ENCODE assay signal across 9 cellular contexts in genomic region chr2:64327510-64328414, GRCh38.
DNase-seq lines count a peak whose midpoint lies in the region; ATAC-seq and TF ChIP-seq lines count a peak whose summit lies in the region.
"Had no signal": no experiment of that assay in that cellular context is flagged by ENCODE, and none has a peak within 500 bp of the region (broad histone marks: within the 10 kb centered on the region; RNA-seq: fewer than 3 reads in every experiment).

No MANE protein-coding gene starts in this region.

- TF ChIP-seq CTCF in Peyer's patch (IDR thresholded peaks at IDR 0.05) (peak; percentile 11 to 51 (median 38)), cardiac muscle cell (IDR thresholded peaks at IDR 0.05; ENCODE audit: low read depth, low read length) (peak; percentile 47)

- H3K27me3 Mint-ChIP-seq in activated naive CD4-positive, alpha-beta T cell treated with anti-CD3 and anti-CD28 coated beads, Interleukin-2, amount 50 U/mL, for 24 hours: no peaks in the 10 kb centered on the region

- no peaks in the 10 kb centered on the region for H3K36me3 Mint-ChIP-seq in activated naive CD4-positive, alpha-beta T cell treated with anti-CD3 and anti-CD28 coated beads, Interleukin-2, amount 50 U/mL, for 24 hours

- peaks cover 71% of the 10 kb centered on the region for H3K4me1 Mint-ChIP-seq in activated naive CD4-positive, alpha-beta T cell treated with anti-CD3 and anti-CD28 coated beads, Interleukin-2, amount 50 U/mL, for 24 hours

- H3K9me3 ChIP-seq in Peyer's patch (no peaks in the 10 kb centered on the region), cardiac muscle cell (ENCODE audit: low read depth) (no peaks in the 10 kb centered on the region)

- DNase-seq in AG08395 (ENCODE audit: low spot score): peak; percentile 41
- peak in 2 of 3 donors; percentile 58 to 64 for DNase-seq in Peyer's patch
- DNase-seq in cardiac muscle cell (ENCODE audit: low read depth in 1 of 2, low spot score in 1 of 2): peak; percentile 20 to 54
- no peak for DNase-seq in NCI-H187 treated with DMSO at 0.1 percent for 48 hours (lab: John Stamatoyannopoulos, UW)
- no peak for DNase-seq in cortex of kidney (lab: John Stamatoyannopoulos, UW)

- H3K9ac ChIP-seq in rectal smooth muscle tissue (ENCODE audit: low read length): peak overlapping the region; percentile 8

- H3K36me3 ChIP-seq in Peyer's patch (no peaks in the 10 kb centered on the region), cardiac muscle cell (no peaks in the 10 kb centered on the region), rectal smooth muscle tissue (ENCODE audit: control insufficient read depth, insufficient read depth, low read length) (no peaks in the 10 kb centered on the region)

- H3K27me3 ChIP-seq in Peyer's patch (no peaks in the 10 kb centered on the region), cardiac muscle cell (no peaks in the 10 kb centered on the region), rectal smooth muscle tissue (ENCODE audit: control insufficient read depth, insufficient read depth, low read length) (no peaks in the 10 kb centered on the region)

- peak; percentile 28 for ATAC-seq in GM18511 (IDR thresholded peaks at IDR 0.05; ENCODE audit: unreplicated experiment)
- ATAC-seq: left colon had no signal

- no peaks in the 10 kb centered on the region for H3K9me3 Mint-ChIP-seq in activated naive CD4-positive, alpha-beta T cell treated with anti-CD3 and anti-CD28 coated beads, Interleukin-2, amount 50 U/mL, for 24 hours

- peaks cover 0 to 18% (median 16%) of the 10 kb centered on the region in 4 donors for H3K4me1 ChIP-seq in Peyer's patch
- H3K4me1 ChIP-seq in cardiac muscle cell (ENCODE audit: low read depth): peaks cover 10% of the 10 kb centered on the region
- H3K4me1 ChIP-seq in rectal smooth muscle tissue (ENCODE audit: control insufficient read depth, insufficient read depth, low read length): peaks cover 13% of the 10 kb centered on the region

- H3K27ac ChIP-seq in Peyer's patch (peak overlapping the region; percentile 45 to 73 (median 70)), cardiac muscle cell (no peak overlapping the region), rectal smooth muscle tissue (ENCODE audit: low read depth, low read length) (peak overlapping the region; percentile 78)

- H3K4me3 ChIP-seq in Peyer's patch (peak overlapping the region in 3 of 4 donors; percentile 7 to 31 (median 24)), cardiac muscle cell (no peak overlapping the region), rectal smooth muscle tissue (ENCODE audit: low read length) (peak overlapping the region; percentile 22)

- peak overlapping the region; percentile 76 for H3K4me3 Mint-ChIP-seq in activated naive CD4-positive, alpha-beta T cell treated with anti-CD3 and anti-CD28 coated beads, Interleukin-2, amount 50 U/mL, for 24 hours

- H3K27ac Mint-ChIP-seq in activated naive CD4-positive, alpha-beta T cell treated with anti-CD3 and anti-CD28 coated beads, Interleukin-2, amount 50 U/mL, for 24 hours: peak overlapping the region; percentile 99

- TF ChIP-seq POLR2A in Peyer's patch (IDR thresholded peaks at IDR 0.05): no peak

Comparison
In these comparisons a context has a peak if more than half of its experiments do, and no peak if none do; other contexts are left out.
1. DNase-seq: peak in AG08395 (single experiment), Peyer's patch (2 of 3) and cardiac muscle cell (2 of 2); none in NCI-H187 treated with DMSO at 0.1 percent for 48 hours (single experiment) and cortex of kidney (single experiment).